8 cellular contexts compared by ENCODE assay signal in genomic region chr5:138339086-138339456, GRCh38. TPM values are rescaled to one million over a fixed set of nuclear protein-coding genes. Genes with fewer than 3 reads are reported as not detected.
DNase-seq lines count a peak whose midpoint lies in the region; ATAC-seq and TF ChIP-seq lines count a peak whose summit lies in the region.

No MANE protein-coding gene starts in this region.

- H3K4me1 Mint-ChIP-seq in MCF 10A (ENCODE audit: insufficient read depth, unreplicated experiment): peaks cover 48% of the 10 kb centered on the region

- CTCF ChIA-PET in AG04450 (lab: Charles Lee) (interaction anchor here (0.8 to 7.9 kb wide), 3 partner anchors 13 to 116 kb away, joined by 3 to 169 read pairs (median 3); partner anchors contain the start of gene KDM3B), MCF 10A (lab: Yijun Ruan, JAX) (interaction anchor here (0.6 to 13.7 kb wide), 6 partner anchors 13 to 116 kb away, joined by 3 to 323 read pairs (median 4); partner anchors contain the start of gene KDM3B)

- H3K27ac Mint-ChIP-seq in MCF 10A (ENCODE audit: low read depth, unreplicated experiment): peak overlapping the region; percentile 100

- peak overlapping the region; percentile 91 for H3K4me3 ChIP-seq in AG04450 (ENCODE audit: low read depth, low read length)
- H3K4me3 ChIP-seq in HUES6 (ENCODE audit: low read depth, low read length): peak overlapping the region; percentile 73
- H3K4me3 ChIP-seq in lung: peak overlapping the region; percentile 50
- H3K4me3 ChIP-seq in upper lobe of right lung: peak overlapping the region; percentile 71

- POLR2A ChIA-PET in AG04450 (lab: Yijun Ruan, JAX) (interaction anchor here (1.9 to 3.1 kb wide), 2 partner anchors 13 to 74 kb away, joined by 5 to 88 read pairs; partner anchors contain the start of gene KDM3B), MCF 10A (lab: Yijun Ruan, JAX) (interaction anchor here (0.7 to 13.3 kb wide), 9 partner anchors 8 to 161 kb away, joined by 3 to 395 read pairs (median 3); partner anchors contain the start of genes BRD8, CDC23, KDM3B and KIF20A)

- peak overlapping the region; percentile 90 for H3K9ac ChIP-seq in HUES6 (ENCODE audit: low read length)

- no peaks in the 10 kb centered on the region for H3K9me3 Mint-ChIP-seq in MCF 10A (ENCODE audit: unreplicated experiment)

- H3K36me3 ChIP-seq in HUES6 (ENCODE audit: control insufficient read depth, insufficient read depth, low read length) (peaks cover 37% of the 10 kb centered on the region), lung (ENCODE audit: control insufficient read depth in 2 of 2, insufficient read depth in 2 of 2, low read length in 2 of 2) (peaks cover 3 to 10% of the 10 kb centered on the region in 2 donors), upper lobe of right lung (peaks cover 31% of the 10 kb centered on the region)

- DNase-seq in AG04450 (ENCODE audit: low read depth, low spot score) (no peak), MCF 10A (ENCODE audit: unreplicated experiment) (peak; percentile 23), lung (ENCODE audit: low spot score) (no peak), upper lobe of right lung (no peak), ACHN (no peak)
- no peak for DNase-seq in stimulated activated CD4-positive, alpha-beta T cell treated with anti-CD3 and anti-CD28 coated beads, Interleukin-4, amount 100 ng/mL, for 24 hours

- intact Hi-C loops in MCF 10A (cut with micrococcal nuclease) (loop anchor here (1.0 to 10.0 kb wide), 3 partner anchors 12 to 587 kb away; partner anchors contain the start of genes ETF1 and HNRNPA0), upper lobe of right lung (cut with DNase I) (no loop called here)

- H3K9me3 ChIP-seq in AG04450 (ENCODE audit: control insufficient read depth, insufficient read depth, low read length) (no peaks in the 10 kb centered on the region), HUES6 (ENCODE audit: control insufficient read depth, insufficient read depth, low read depth, low read length) (no peaks in the 10 kb centered on the region), lung (ENCODE audit: control insufficient read depth in 2 of 2, insufficient read depth in 1 of 2, low read length in 1 of 2) (no peaks in the 10 kb centered on the region), upper lobe of right lung (no peaks in the 10 kb centered on the region)

- in situ Hi-C loops in ACHN (cut with HindIII; ENCODE audit: low pct_ligation_motif_present, low pct_unique_long_range_greater_than_20kb, low sequenced_read_pairs): no loop called here

- H3K27ac ChIP-seq in AG04450 (ENCODE audit: low read depth, low read length): peak overlapping the region; percentile 60
- peak overlapping the region; percentile 63 for H3K27ac ChIP-seq in HUES6 (ENCODE audit: low read depth, low read length)
- peak overlapping the region; percentile 36 to 88 for H3K27ac ChIP-seq in lung (ENCODE audit: low read depth in 1 of 2, low read length in 1 of 2)
- peak overlapping the region; percentile 99 for H3K27ac ChIP-seq in upper lobe of right lung

- no peaks in the 10 kb centered on the region for H3K27me3 ChIP-seq in AG04450 (ENCODE audit: control insufficient read depth, insufficient read depth, low read length)
- H3K27me3 ChIP-seq in HUES6 (ENCODE audit: control insufficient read depth, insufficient read depth, low read length): no peaks in the 10 kb centered on the region
- H3K27me3 ChIP-seq in lung (ENCODE audit: control insufficient read depth, insufficient read depth): no peaks in the 10 kb centered on the region
- H3K27me3 ChIP-seq in upper lobe of right lung: no peaks in the 10 kb centered on the region

- peak overlapping the region; percentile 88 for H3K4me3 Mint-ChIP-seq in MCF 10A (ENCODE audit: unreplicated experiment)

- ATAC-seq in lung (ENCODE audit: insufficient read depth, low FRiP score) (no peak), upper lobe of right lung (no peak), GM18873 (IDR thresholded peaks at IDR 0.05; ENCODE audit: low FRiP score, unreplicated experiment) (no peak)

- no peaks in the 10 kb centered on the region for H3K27me3 Mint-ChIP-seq in MCF 10A (ENCODE audit: insufficient read depth, unreplicated experiment)

- H3K4me1 ChIP-seq in HUES6 (ENCODE audit: control insufficient read depth, insufficient read depth, low read length) (peaks cover 15% of the 10 kb centered on the region; the same call in 1 of the 2 replicates), lung (ENCODE audit: control insufficient read depth in 2 of 2, insufficient read depth in 2 of 2, low read length in 2 of 2) (peaks cover 6 to 8% of the 10 kb centered on the region in 2 donors), upper lobe of right lung (peaks cover 13% of the 10 kb centered on the region)

- BruUV-seq in MCF 10A (replicated peaks; lab: Mats Ljungman, UMichigan): TSS peak; percentile 48

- WGBS in lung, 2 donors: 7 to 10% methylated on average over 8 of the region's 8 CpGs

- TF ChIP-seq CTCF in AG04450 (IDR thresholded peaks at IDR 0.05; ENCODE audit: low read depth, low read length) (no peak), MCF 10A (IDR thresholded peaks at IDR 0.05; ENCODE audit: unreplicated experiment) (no peak), lung (IDR thresholded peaks at IDR 0.05; ENCODE audit: control extremely low read depth, extremely low read depth) (no peak), upper lobe of right lung (IDR thresholded peaks at IDR 0.05) (no peak)

- H3K36me3 Mint-ChIP-seq in MCF 10A (ENCODE audit: insufficient read depth, unreplicated experiment): peaks cover 32% of the 10 kb centered on the region

RNA-seq across cellular contexts. Expression of gene FAM53C, which starts 1.0 kb away (rescaled TPM):
- polyA plus RNA-seq in AG04450 (2011; rRNA removed): 35.6 and 35.9 TPM in 2 replicates
- 48.7 and 51.9 TPM in 2 replicates for polyA minus RNA-seq in AG04450 (2011; rRNA and poly(A)+ RNA removed)
- 37.2 and 38.9 TPM in 2 replicates for total RNA-seq in MCF 10A (2022)
- total RNA-seq in lung: 10 to 100 TPM; 22.2 to 28.0 TPM
- 10 to 100 TPM in 1 of 2 donors, 1 to 10 TPM in 1; 8.2 to 19.9 TPM for polyA plus RNA-seq in lung
- 23.0 TPM for total RNA-seq in upper lobe of right lung

RNA-seq across cellular contexts. Expression of gene CDC25C, which starts 7.5 kb away (rescaled TPM):
- 3.2 and 4.8 TPM in 2 replicates for polyA plus RNA-seq in AG04450 (2011; rRNA removed)
- 1.9 and 2.6 TPM in 2 replicates for polyA minus RNA-seq in AG04450 (2011; rRNA and poly(A)+ RNA removed)
- total RNA-seq in MCF 10A (2022): 10.8 and 12.2 TPM in 2 replicates
- total RNA-seq in lung: 1 to 10 TPM in 1 of 2 donors, under 1 TPM in 1; 0.25 to 3.0 TPM
- under 1 TPM; 0.26 to 0.55 TPM for polyA plus RNA-seq in lung
- total RNA-seq in upper lobe of right lung: 0.29 TPM

RNA-seq across cellular contexts. Expression of gene KDM3B, which starts 13.4 kb away (rescaled TPM):
- 28.3 and 32.7 TPM in 2 replicates for polyA plus RNA-seq in AG04450 (2011; rRNA removed)
- polyA minus RNA-seq in AG04450 (2011; rRNA and poly(A)+ RNA removed): 51.6 and 52.8 TPM in 2 replicates
- 57.8 and 59.0 TPM in 2 replicates for total RNA-seq in MCF 10A (2022)
- total RNA-seq in lung: 10 to 100 TPM; 49.6 to 92.7 TPM
- 10 to 100 TPM; 17.7 to 25.4 TPM for polyA plus RNA-seq in lung
- 60.6 TPM for total RNA-seq in upper lobe of right lung
